16 cellular contexts compared by ENCODE assay signal in the genomic region with DNA sequence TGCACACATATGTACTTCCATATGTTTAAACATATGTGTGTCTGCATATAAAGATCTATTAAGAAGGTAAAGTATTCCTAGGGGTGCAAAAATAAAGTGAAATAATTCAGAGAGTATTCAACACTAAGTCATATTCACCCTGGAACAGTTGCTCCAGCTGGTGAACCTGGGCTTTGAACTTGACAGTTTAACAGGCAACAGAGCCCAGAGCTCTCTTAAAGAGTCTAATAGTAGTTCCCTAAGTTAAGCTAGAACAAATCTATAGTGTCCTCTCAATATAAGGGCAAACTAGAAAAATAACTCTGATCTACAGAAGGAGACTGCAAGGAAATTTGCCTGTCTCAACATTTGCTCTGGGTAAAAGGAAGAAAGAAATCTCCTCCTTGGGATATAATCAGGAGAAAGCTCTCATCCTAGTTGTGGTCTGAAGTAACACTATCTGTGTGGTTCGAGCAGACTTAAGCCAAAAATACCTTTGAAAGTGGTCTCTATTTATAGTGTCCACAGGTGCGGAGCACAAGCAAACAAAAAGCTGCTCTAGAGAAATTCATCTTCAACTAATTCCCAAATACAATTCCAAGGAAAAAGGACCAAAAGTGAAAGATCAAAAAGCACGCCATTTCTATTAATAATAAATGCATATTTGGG. TPM values are rescaled to one million over a fixed set of nuclear protein-coding genes. Genes with fewer than 3 reads are reported as not detected.
DNase-seq lines count a peak whose midpoint lies in the region; ATAC-seq, FAIRE-seq and TF ChIP-seq lines count a peak whose summit lies in the region.
"Had no signal": no experiment of that assay in that cellular context is flagged by ENCODE, and none has a peak within 500 bp of the region (broad histone marks: within the 10 kb centered on the region; RNA-seq: fewer than 3 reads in every experiment).

No MANE protein-coding gene starts in this region.

- peaks cover 31% of the 10 kb centered on the region for H3K4me1 Mint-ChIP-seq in osteocyte (ENCODE audit: unreplicated experiment)
- H3K4me1 Mint-ChIP-seq: CD4-positive, alpha-beta memory T cell; H9 had no signal

- DNase-seq in LHCN-M2 (ENCODE audit: low read depth) = peak; percentile 45
- DNase-seq in osteocyte (ENCODE audit: extremely low spot score, unreplicated experiment) = no peak
- no peak for DNase-seq in SW480 (ENCODE audit: low spot score)
- DNase-seq in LoVo (ENCODE audit: low spot score) = no peak
- no peak for DNase-seq in GM19239 (ENCODE audit: insufficient read length, low spot score)
- DNase-seq in stimulated activated CD4-positive, alpha-beta T cell treated with anti-CD3 and anti-CD28 coated beads, Interleukin-12 subunit alpha, Interleukin-12 subunit beta, amount 100 ng/mL, for 4 hours = no peak
- DNase-seq: BE2C; CD4-positive, alpha-beta memory T cell; DMS79 treated with DMSO at 0.1 percent for 48 hours; EL; GOT3; H9 had no signal

- no peak overlapping the region for H3K4me3 Mint-ChIP-seq in osteocyte (ENCODE audit: unreplicated experiment)
- H3K4me3 Mint-ChIP-seq: CD4-positive, alpha-beta memory T cell; H9 had no signal

- H3K9me3 Mint-ChIP-seq in osteocyte (ENCODE audit: unreplicated experiment) = peaks cover 20% of the 10 kb centered on the region

- H3K36me3 Mint-ChIP-seq in osteocyte (ENCODE audit: unreplicated experiment) = peaks cover 10% of the 10 kb centered on the region
- H3K36me3 Mint-ChIP-seq: CD4-positive, alpha-beta memory T cell had no signal

- no peak for FAIRE-seq in GM19239 (lab: Jason Lieb, UNC)
- FAIRE-seq: A204.1, G401.6, GM12891 had no signal

- H3K27ac Mint-ChIP-seq in osteocyte (ENCODE audit: unreplicated experiment) = peak overlapping the region; percentile 47
- H3K27ac Mint-ChIP-seq: CD4-positive, alpha-beta memory T cell had no signal

- TF ChIP-seq CTCF in osteocyte (IDR thresholded peaks at IDR 0.05) = no peak

- H3K27me3 Mint-ChIP-seq in osteocyte (ENCODE audit: unreplicated experiment) = no peaks in the 10 kb centered on the region
- H3K27me3 Mint-ChIP-seq: CD4-positive, alpha-beta memory T cell had no signal

- peak; percentile 21; the same call in 2 of the 3 replicates for ATAC-seq in SK-N-SH treated with all-trans-retinoic acid at 6 μM for 48 hours

TF ChIP-seq in SK-N-SH treated with all-trans-retinoic acid at 6 μM for 48 hours, 23 proteins besides CTCF, POLR2A, EP300 and RAD21:
- TF ChIP-seq, protein P1, sequence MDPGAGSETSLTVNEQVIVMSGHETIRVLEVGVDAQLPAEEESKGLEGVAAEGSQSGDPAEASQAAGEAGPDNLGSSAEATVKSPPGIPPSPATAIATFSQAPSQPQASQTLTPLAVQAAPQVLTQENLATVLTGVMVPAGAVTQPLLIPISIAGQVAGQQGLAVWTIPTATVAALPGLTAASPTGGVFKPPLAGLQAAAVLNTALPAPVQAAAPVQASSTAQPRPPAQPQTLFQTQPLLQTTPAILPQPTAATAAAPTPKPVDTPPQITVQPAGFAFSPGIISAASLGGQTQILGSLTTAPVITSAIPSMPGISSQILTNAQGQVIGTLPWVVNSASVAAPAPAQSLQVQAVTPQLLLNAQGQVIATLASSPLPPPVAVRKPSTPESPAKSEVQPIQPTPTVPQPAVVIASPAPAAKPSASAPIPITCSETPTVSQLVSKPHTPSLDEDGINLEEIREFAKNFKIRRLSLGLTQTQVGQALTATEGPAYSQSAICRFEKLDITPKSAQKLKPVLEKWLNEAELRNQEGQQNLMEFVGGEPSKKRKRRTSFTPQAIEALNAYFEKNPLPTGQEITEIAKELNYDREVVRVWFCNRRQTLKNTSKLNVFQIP (CRISPR knock-in tag; IDR thresholded peaks at IDR 0.05; ENCODE audit: borderline replicate concordance, low read depth) = no peak
- no peak for TF ChIP-seq TOX (CRISPR knock-in tag; IDR thresholded peaks at IDR 0.05; ENCODE audit: borderline replicate concordance)
- no peak for TF ChIP-seq ZFP30 (CRISPR knock-in tag; IDR thresholded peaks at IDR 0.05)
- TF ChIP-seq ISL1 (CRISPR knock-in tag; IDR thresholded peaks at IDR 0.05) = no peak
- TF ChIP-seq GLIS3 (CRISPR knock-in tag; IDR thresholded peaks at IDR 0.05) = no peak
- TF ChIP-seq, protein P2, sequence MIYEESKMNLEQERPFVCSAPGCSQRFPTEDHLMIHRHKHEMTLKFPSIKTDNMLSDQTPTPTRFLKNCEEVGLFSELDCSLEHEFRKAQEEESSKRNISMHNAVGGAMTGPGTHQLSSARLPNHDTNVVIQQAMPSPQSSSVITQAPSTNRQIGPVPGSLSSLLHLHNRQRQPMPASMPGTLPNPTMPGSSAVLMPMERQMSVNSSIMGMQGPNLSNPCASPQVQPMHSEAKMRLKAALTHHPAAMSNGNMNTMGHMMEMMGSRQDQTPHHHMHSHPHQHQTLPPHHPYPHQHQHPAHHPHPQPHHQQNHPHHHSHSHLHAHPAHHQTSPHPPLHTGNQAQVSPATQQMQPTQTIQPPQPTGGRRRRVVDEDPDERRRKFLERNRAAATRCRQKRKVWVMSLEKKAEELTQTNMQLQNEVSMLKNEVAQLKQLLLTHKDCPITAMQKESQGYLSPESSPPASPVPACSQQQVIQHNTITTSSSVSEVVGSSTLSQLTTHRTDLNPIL (CRISPR knock-in tag; IDR thresholded peaks at IDR 0.05; ENCODE audit: low read depth) = no peak
- TF ChIP-seq ARNTL (CRISPR knock-in tag; IDR thresholded peaks at IDR 0.05; ENCODE audit: borderline replicate concordance, low read depth) = no peak
- TF ChIP-seq OSR1 (CRISPR knock-in tag; IDR thresholded peaks at IDR 0.05) = no peak
- no peak for TF ChIP-seq SNAI2 (CRISPR knock-in tag; IDR thresholded peaks at IDR 0.05)
- TF ChIP-seq TSHZ2 (CRISPR knock-in tag; IDR thresholded peaks at IDR 0.05) = no peak
- no peak for TF ChIP-seq PPARA (CRISPR knock-in tag; IDR thresholded peaks at IDR 0.05; ENCODE audit: borderline replicate concordance)
- TF ChIP-seq ZC3H10 (CRISPR knock-in tag; IDR thresholded peaks at IDR 0.05) = no peak
- TF ChIP-seq, protein P3, sequence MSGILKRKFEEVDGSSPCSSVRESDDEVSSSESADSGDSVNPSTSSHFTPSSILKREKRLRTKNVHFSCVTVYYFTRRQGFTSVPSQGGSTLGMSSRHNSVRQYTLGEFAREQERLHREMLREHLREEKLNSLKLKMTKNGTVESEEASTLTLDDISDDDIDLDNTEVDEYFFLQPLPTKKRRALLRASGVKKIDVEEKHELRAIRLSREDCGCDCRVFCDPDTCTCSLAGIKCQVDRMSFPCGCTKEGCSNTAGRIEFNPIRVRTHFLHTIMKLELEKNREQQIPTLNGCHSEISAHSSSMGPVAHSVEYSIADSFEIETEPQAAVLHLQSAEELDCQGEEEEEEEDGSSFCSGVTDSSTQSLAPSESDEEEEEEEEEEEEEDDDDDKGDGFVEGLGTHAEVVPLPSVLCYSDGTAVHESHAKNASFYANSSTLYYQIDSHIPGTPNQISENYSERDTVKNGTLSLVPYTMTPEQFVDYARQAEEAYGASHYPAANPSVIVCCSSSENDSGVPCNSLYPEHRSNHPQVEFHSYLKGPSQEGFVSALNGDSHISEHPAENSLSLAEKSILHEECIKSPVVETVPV (CRISPR knock-in tag; IDR thresholded peaks at IDR 0.05) = no peak

RNA-seq across cellular contexts. Expression of gene VEGFC, which starts 29.9 kb away (rescaled TPM):
- 29.9 and 39.5 TPM in 2 replicates for total RNA-seq in LHCN-M2 (2014; rRNA removed)
- polyA plus RNA-seq in LHCN-M2 (2012) = 55.8 TPM
- 13.6 and 14.7 TPM in 2 replicates for total RNA-seq in osteocyte
- total RNA-seq: CD4-positive, alpha-beta memory T cell had no signal
- polyA plus RNA-seq: CD4-positive, alpha-beta memory T cell had no signal
